ENCODE assay signal across 1 cellular context in the genomic region with DNA sequence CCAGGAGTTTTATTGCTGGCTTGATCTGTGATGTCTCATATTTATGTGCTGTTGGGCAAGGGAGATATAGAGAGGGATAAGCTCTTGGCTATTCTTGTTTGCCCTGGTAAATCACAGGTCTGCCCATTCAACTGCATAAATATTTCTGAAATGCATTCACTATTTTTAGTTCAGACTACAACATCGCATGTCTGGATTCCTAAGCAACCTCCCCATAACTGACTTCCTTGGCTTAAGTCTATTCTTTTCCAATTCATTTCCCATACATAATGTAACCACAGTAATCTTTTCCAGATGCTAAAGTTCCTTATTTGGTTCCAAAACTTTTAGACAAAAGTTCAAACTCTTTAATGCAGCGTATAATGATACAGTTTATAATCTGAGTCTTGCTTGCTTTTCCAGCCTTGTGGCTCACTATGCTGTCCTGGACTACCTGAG.
TF ChIP-seq lines count a peak whose summit lies in the region.

No MANE protein-coding gene starts in this region.

TF ChIP-seq in SK-N-SH, 30 proteins besides CTCF, POLR2A, EP300 and RAD21 (continued from another document):
- TF ChIP-seq, protein P1, sequence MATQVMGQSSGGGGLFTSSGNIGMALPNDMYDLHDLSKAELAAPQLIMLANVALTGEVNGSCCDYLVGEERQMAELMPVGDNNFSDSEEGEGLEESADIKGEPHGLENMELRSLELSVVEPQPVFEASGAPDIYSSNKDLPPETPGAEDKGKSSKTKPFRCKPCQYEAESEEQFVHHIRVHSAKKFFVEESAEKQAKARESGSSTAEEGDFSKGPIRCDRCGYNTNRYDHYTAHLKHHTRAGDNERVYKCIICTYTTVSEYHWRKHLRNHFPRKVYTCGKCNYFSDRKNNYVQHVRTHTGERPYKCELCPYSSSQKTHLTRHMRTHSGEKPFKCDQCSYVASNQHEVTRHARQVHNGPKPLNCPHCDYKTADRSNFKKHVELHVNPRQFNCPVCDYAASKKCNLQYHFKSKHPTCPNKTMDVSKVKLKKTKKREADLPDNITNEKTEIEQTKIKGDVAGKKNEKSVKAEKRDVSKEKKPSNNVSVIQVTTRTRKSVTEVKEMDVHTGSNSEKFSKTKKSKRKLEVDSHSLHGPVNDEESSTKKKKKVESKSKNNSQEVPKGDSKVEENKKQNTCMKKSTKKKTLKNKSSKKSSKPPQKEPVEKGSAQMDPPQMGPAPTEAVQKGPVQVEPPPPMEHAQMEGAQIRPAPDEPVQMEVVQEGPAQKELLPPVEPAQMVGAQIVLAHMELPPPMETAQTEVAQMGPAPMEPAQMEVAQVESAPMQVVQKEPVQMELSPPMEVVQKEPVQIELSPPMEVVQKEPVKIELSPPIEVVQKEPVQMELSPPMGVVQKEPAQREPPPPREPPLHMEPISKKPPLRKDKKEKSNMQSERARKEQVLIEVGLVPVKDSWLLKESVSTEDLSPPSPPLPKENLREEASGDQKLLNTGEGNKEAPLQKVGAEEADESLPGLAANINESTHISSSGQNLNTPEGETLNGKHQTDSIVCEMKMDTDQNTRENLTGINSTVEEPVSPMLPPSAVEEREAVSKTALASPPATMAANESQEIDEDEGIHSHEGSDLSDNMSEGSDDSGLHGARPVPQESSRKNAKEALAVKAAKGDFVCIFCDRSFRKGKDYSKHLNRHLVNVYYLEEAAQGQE (IDR thresholded peaks at IDR 0.05; ENCODE audit: low read depth, low read length) = no peak
- TF ChIP-seq TEAD4 (IDR thresholded peaks at IDR 0.05; ENCODE audit: borderline replicate concordance, insufficient read depth) = 0 out of 2 replicates have a peak, but pooled peaks have one; percentile 77
- TF ChIP-seq FOSL2 (IDR thresholded peaks at IDR 0.05; ENCODE audit: borderline replicate concordance, low read depth) = peak; percentile 16; the same call in 1 of the 2 replicates
- no peak for TF ChIP-seq TAF1 (IDR thresholded peaks at IDR 0.05; ENCODE audit: borderline replicate concordance, low read depth, low read length)
- TF ChIP-seq MXI1 (IDR thresholded peaks at IDR 0.05; ENCODE audit: low read depth, low read length) = no peak
- TF ChIP-seq RCOR1 (IDR thresholded peaks at IDR 0.05; ENCODE audit: low read length) = no peak
- TF ChIP-seq POLR2AphosphoS5 (IDR thresholded peaks at IDR 0.05; ENCODE audit: low read depth, low read length) = peak; percentile 58; the same call in 1 of the 2 replicates
- peak; percentile 93 for TF ChIP-seq TCF12 (IDR thresholded peaks at IDR 0.05)
- peak; percentile 53 for TF ChIP-seq JUND (IDR thresholded peaks at IDR 0.05)
- no peak for TF ChIP-seq RFX5 (IDR thresholded peaks at IDR 0.05; ENCODE audit: low read length)
- no peak for TF ChIP-seq GATA2 (CRISPR knock-in tag; IDR thresholded peaks at IDR 0.05)
- no peak for TF ChIP-seq EZH2phosphoT487 (IDR thresholded peaks at IDR 0.05; ENCODE audit: borderline replicate concordance, low read depth)
- peak; percentile 60; the same call in 1 of the 2 replicates for TF ChIP-seq RXRA (IDR thresholded peaks at IDR 0.05; ENCODE audit: borderline replicate concordance, low read depth)
- no peak for TF ChIP-seq GABPA (IDR thresholded peaks at IDR 0.05; ENCODE audit: low read depth)
- TF ChIP-seq MEF2A (IDR thresholded peaks at IDR 0.05; ENCODE audit: borderline replicate concordance, low read depth) = peak; percentile 92
- TF ChIP-seq CHD2 (IDR thresholded peaks at IDR 0.05; ENCODE audit: low read length, partially characterized antibody) = no peak
- peak; percentile 69 for TF ChIP-seq NFIC (IDR thresholded peaks at IDR 0.05; ENCODE audit: borderline replicate concordance)
- TF ChIP-seq, protein P2, sequence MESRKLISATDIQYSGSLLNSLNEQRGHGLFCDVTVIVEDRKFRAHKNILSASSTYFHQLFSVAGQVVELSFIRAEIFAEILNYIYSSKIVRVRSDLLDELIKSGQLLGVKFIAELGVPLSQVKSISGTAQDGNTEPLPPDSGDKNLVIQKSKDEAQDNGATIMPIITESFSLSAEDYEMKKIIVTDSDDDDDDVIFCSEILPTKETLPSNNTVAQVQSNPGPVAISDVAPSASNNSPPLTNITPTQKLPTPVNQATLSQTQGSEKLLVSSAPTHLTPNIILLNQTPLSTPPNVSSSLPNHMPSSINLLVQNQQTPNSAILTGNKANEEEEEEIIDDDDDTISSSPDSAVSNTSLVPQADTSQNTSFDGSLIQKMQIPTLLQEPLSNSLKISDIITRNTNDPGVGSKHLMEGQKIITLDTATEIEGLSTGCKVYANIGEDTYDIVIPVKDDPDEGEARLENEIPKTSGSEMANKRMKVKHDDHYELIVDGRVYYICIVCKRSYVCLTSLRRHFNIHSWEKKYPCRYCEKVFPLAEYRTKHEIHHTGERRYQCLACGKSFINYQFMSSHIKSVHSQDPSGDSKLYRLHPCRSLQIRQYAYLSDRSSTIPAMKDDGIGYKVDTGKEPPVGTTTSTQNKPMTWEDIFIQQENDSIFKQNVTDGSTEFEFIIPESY (IDR thresholded peaks at IDR 0.05; ENCODE audit: borderline replicate concordance, low read depth) = no peak
- TF ChIP-seq, protein P3, sequence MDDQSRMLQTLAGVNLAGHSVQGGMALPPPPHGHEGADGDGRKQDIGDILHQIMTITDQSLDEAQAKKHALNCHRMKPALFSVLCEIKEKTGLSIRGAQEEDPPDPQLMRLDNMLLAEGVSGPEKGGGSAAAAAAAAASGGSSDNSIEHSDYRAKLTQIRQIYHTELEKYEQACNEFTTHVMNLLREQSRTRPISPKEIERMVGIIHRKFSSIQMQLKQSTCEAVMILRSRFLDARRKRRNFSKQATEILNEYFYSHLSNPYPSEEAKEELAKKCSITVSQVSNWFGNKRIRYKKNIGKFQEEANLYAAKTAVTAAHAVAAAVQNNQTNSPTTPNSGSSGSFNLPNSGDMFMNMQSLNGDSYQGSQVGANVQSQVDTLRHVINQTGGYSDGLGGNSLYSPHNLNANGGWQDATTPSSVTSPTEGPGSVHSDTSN (IDR thresholded peaks at IDR 0.05) = peak; percentile 82
- no peak for TF ChIP-seq ELF1 (IDR thresholded peaks at IDR 0.05)
- no peak for TF ChIP-seq SMC3 (IDR thresholded peaks at IDR 0.05; ENCODE audit: low read depth, low read length)
